Comparison of ENCODE assay signal across 33 cellular contexts in the genomic region with DNA sequence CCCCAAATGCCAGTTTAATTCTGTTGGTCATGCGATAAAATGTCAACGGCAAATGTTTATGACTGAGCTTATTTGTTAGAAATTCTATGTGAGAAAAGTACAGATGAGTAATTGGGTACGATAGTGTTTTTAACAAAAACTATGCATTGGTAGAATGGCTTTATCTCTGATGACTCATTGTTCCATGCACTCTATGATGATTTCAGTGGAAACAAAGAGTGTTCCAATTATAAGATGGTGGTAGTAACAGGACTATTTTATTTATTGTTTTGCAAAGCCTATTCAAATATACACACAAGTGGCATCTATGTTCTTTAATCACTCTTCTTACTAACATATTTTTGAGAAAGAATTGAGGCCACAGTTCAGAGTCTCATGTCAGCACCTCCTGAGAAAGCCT.
"Had no signal": no experiment of that assay in that cellular context is flagged by ENCODE, and none has a peak within 500 bp of the region (broad histone marks: within the 10 kb centered on the region; RNA-seq: fewer than 3 reads in every experiment).

No MANE protein-coding gene starts in this region.

- H3K4me3 ChIP-seq: breast epithelium, esophagus squamous epithelium, left lung, lower lobe of right lung, mucosa of descending colon, pancreas, prostate gland, skin epidermis, thoracic aorta had no signal

- H3K27ac ChIP-seq: breast epithelium, esophagus squamous epithelium, left lung, lower lobe of right lung, neutrophil, pancreas, prostate gland, skin epidermis, thoracic aorta had no signal

- H3K27me3 ChIP-seq: pancreas had no signal

- H3K27ac Mint-ChIP-seq: activated CD4-positive, alpha-beta T cell treated with anti-CD3 and anti-CD28 coated beads for 36 hours; activated CD8-positive, alpha-beta memory T cell treated with anti-CD3 and anti-CD28 coated beads, Interleukin-2, amount 10 ng/mL, durations not matched to agents 7 days and 5 days; activated CD8-positive, alpha-beta T cell treated with anti-CD3 and anti-CD28 coated beads, Interleukin-2, amount 10 ng/mL, durations not matched to agents 7 days and 5 days; activated naive CD4-positive, alpha-beta T cell treated with anti-CD3 and anti-CD28 coated beads, Interleukin-2, amount 50 U/mL, for 24 hours; activated naive CD8-positive, alpha-beta T cell treated with anti-CD3 and anti-CD28 coated beads, Interleukin-2, amount 50 U/mL, for 24 hours; activated T-helper 2 cell treated with anti-CD3 and anti-CD28 coated beads, Interferon-gamma antibody, Interleukin-2, Interleukin-4, amounts not matched to agents 10 μg/mL and 5 μg/mL and 100 μg/mL, durations not matched to agents 14 hours and 24 hours and 36 hours; dendritic cell treated with granulocyte-macrophage colony-stimulating factor and Interleukin-4, amounts not matched to agents 40 ng/mL and 50 ng/mL, for 4 days; natural killer cell treated with Interleukin-12 subunit alpha and Interleukin-12 subunit beta and Interleukin-15 and Interleukin-18, amount 100 ng/mL, for 72 hours; T-helper 2 cell treated with Interferon-gamma antibody and Interleukin-4, amounts not matched to agents 5 μg/mL and 100 μg/mL, for 36 hours had no signal

- H3K27me3 Mint-ChIP-seq: central memory CD8-positive, alpha-beta T cell had no signal

- H3K36me3 Mint-ChIP-seq: activated naive CD4-positive, alpha-beta T cell treated with anti-CD3 and anti-CD28 coated beads, Interleukin-2, amount 50 U/mL, for 24 hours; natural killer cell treated with Interleukin-12 subunit alpha and Interleukin-12 subunit beta and Interleukin-15 and Interleukin-18, amount 100 ng/mL, for 72 hours had no signal

- FAIRE-seq: islet of Langerhans, pancreas, urothelium cell line had no signal

- H3K9me3 ChIP-seq: breast epithelium, esophagus squamous epithelium, left lung, lower lobe of right lung, mucosa of descending colon, neutrophil, pancreas, prostate gland, thoracic aorta had no signal

- ATAC-seq: activated CD4-positive, alpha-beta T cell treated with anti-CD3 and anti-CD28 coated beads for 36 hours; activated CD8-positive, alpha-beta memory T cell treated with anti-CD3 and anti-CD28 coated beads, Interleukin-2, amount 10 ng/mL, durations not matched to agents 7 days and 5 days; activated CD8-positive, alpha-beta T cell treated with anti-CD3 and anti-CD28 coated beads, Interleukin-2, amount 10 ng/mL, durations not matched to agents 7 days and 5 days; activated naive CD8-positive, alpha-beta T cell treated with anti-CD3 and anti-CD28 coated beads, Interleukin-2, amount 50 U/mL, for 24 hours; left lung; lower lobe of right lung; mucosa of descending colon; natural killer cell treated with Interleukin-12 subunit alpha and Interleukin-12 subunit beta and Interleukin-15 and Interleukin-18, amount 100 ng/mL, for 72 hours; pancreas; sciatic nerve; stimulated activated naive CD8-positive, alpha-beta T cell treated with anti-CD3 and anti-CD28 coated beads, Interleukin-15, Interleukin-2, amounts not matched to agents 100 U/mL and 50 U/mL, for 24 hours had no signal

- H3K4me3 Mint-ChIP-seq: activated CD4-positive, alpha-beta T cell treated with anti-CD3 and anti-CD28 coated beads for 36 hours; activated CD8-positive, alpha-beta memory T cell treated with anti-CD3 and anti-CD28 coated beads, Interleukin-2, amount 10 ng/mL, durations not matched to agents 7 days and 5 days; activated CD8-positive, alpha-beta T cell treated with anti-CD3 and anti-CD28 coated beads, Interleukin-2, amount 10 ng/mL, durations not matched to agents 7 days and 5 days; activated naive CD4-positive, alpha-beta T cell treated with anti-CD3 and anti-CD28 coated beads, Interleukin-2, amount 50 U/mL, for 24 hours; activated naive CD8-positive, alpha-beta T cell treated with anti-CD3 and anti-CD28 coated beads, Interleukin-2, amount 50 U/mL, for 24 hours; central memory CD8-positive, alpha-beta T cell; dendritic cell treated with granulocyte-macrophage colony-stimulating factor and Interleukin-4, amounts not matched to agents 40 ng/mL and 50 ng/mL, for 4 days; natural killer cell treated with Interleukin-12 subunit alpha and Interleukin-12 subunit beta and Interleukin-15 and Interleukin-18, amount 100 ng/mL, for 72 hours; T-helper 2 cell treated with Interferon-gamma antibody and Interleukin-4, amounts not matched to agents 5 μg/mL and 100 μg/mL, for 36 hours had no signal

- H3K4me1 ChIP-seq: breast epithelium, esophagus squamous epithelium, left lung, lower lobe of right lung, pancreas, prostate gland had no signal

- DNase-seq: activated CD4-positive, alpha-beta T cell treated with anti-CD3 and anti-CD28 coated beads for 36 hours; activated CD4-positive, CD25-positive, alpha-beta regulatory T cell; activated CD8-positive, alpha-beta memory T cell treated with anti-CD3 and anti-CD28 coated beads, Interleukin-2, amount 10 ng/mL, durations not matched to agents 7 days and 5 days; activated CD8-positive, alpha-beta T cell treated with anti-CD3 and anti-CD28 coated beads, Interleukin-2, amount 10 ng/mL, durations not matched to agents 7 days and 5 days; activated naive CD8-positive, alpha-beta T cell treated with anti-CD3 and anti-CD28 coated beads, Interleukin-2, amount 50 U/mL, for 24 hours; activated T-cell treated with anti-CD3 and anti-CD28 coated beads, Interleukin-2, amount 50 U/mL, for 48 hours; amygdala; esophagus squamous epithelium; foreskin melanocyte; left lung; lower lobe of right lung; mesenchymal stem cell; mucosa of descending colon; pancreas; retina; stimulated activated CD4-positive, alpha-beta T cell treated with anti-CD3 and anti-CD28 coated beads, Interleukin-12 subunit alpha, Interleukin-12 subunit beta, amount 100 ng/mL, for 4 hours; stimulated activated CD4-positive, alpha-beta T cell treated with anti-CD3 and anti-CD28 coated beads, Interleukin-4, amount 100 ng/mL, for 1 hour; stimulated activated naive CD8-positive, alpha-beta T cell treated with anti-CD3 and anti-CD28 coated beads, Interleukin-15, Interleukin-2, amounts not matched to agents 100 U/mL and 50 U/mL, for 24 hours; trophoblast cell had no signal

- H3K36me3 ChIP-seq: breast epithelium, esophagus squamous epithelium, left lung, lower lobe of right lung, neutrophil, pancreas, prostate gland, thoracic aorta had no signal

- H3K9me3 Mint-ChIP-seq: activated naive CD4-positive, alpha-beta T cell treated with anti-CD3 and anti-CD28 coated beads, Interleukin-2, amount 50 U/mL, for 24 hours; activated naive CD8-positive, alpha-beta T cell treated with anti-CD3 and anti-CD28 coated beads, Interleukin-2, amount 50 U/mL, for 24 hours; activated T-helper 2 cell treated with anti-CD3 and anti-CD28 coated beads, Interferon-gamma antibody, Interleukin-2, Interleukin-4, amounts not matched to agents 10 μg/mL and 5 μg/mL and 100 μg/mL, durations not matched to agents 14 hours and 24 hours and 36 hours; dendritic cell treated with granulocyte-macrophage colony-stimulating factor and Interleukin-4, amounts not matched to agents 40 ng/mL and 50 ng/mL, for 4 days; natural killer cell treated with Interleukin-12 subunit alpha and Interleukin-12 subunit beta and Interleukin-15 and Interleukin-18, amount 100 ng/mL, for 72 hours had no signal

- H3K4me1 Mint-ChIP-seq: activated CD4-positive, alpha-beta T cell treated with anti-CD3 and anti-CD28 coated beads for 36 hours; activated CD8-positive, alpha-beta memory T cell treated with anti-CD3 and anti-CD28 coated beads, Interleukin-2, amount 10 ng/mL, durations not matched to agents 7 days and 5 days; activated naive CD4-positive, alpha-beta T cell treated with anti-CD3 and anti-CD28 coated beads, Interleukin-2, amount 50 U/mL, for 24 hours; activated naive CD8-positive, alpha-beta T cell treated with anti-CD3 and anti-CD28 coated beads, Interleukin-2, amount 50 U/mL, for 24 hours; central memory CD8-positive, alpha-beta T cell had no signal
